10 cellular contexts compared by ENCODE assay signal in genomic region chr5:72305194-72306142, GRCh38. TPM values are rescaled to one million over a fixed set of nuclear protein-coding genes. Genes with fewer than 3 reads are reported as not detected.
DNase-seq lines count a peak whose midpoint lies in the region; ATAC-seq, FAIRE-seq and TF ChIP-seq lines count a peak whose summit lies in the region.
"Had no signal": no experiment of that assay in that cellular context is flagged by ENCODE, and none has a peak within 500 bp of the region (broad histone marks: within the 10 kb centered on the region; RNA-seq: fewer than 3 reads in every experiment).

No MANE protein-coding gene starts in this region.

- H3K27me3 Mint-ChIP-seq in memory B cell, result no peaks in the 10 kb centered on the region

- H3K36me3 Mint-ChIP-seq in memory B cell, result peaks cover 9% of the 10 kb centered on the region

- peaks cover 52% of the 10 kb centered on the region for H3K36me3 ChIP-seq in SK-N-MC (ENCODE audit: insufficient read depth, low read length)
- no peaks in the 10 kb centered on the region for H3K36me3 ChIP-seq in ovary

- no peak overlapping the region for H3K9ac ChIP-seq in SK-N-MC (ENCODE audit: insufficient read length)

- no peak for TF ChIP-seq POLR2A in ovary (IDR thresholded peaks at IDR 0.05)

- H3K27me3 ChIP-seq in ovary, result no peaks in the 10 kb centered on the region

- intact Hi-C loops in ovary (cut with DNase I), result loop anchor here in 3 of 4 donors (5.0 to 10.0 kb wide), 3 partner anchors 171 to 523 kb away; no protein-coding TSS in a partner anchor

- FAIRE-seq in GM18507 (lab: Jason Lieb, UNC), result peak; percentile 80

- 0 out of 2 replicates have a peak overlapping the region, but pooled peaks have one; percentile 4 for H3K27ac ChIP-seq in 22Rv1
- peak overlapping the region; percentile 70 for H3K27ac ChIP-seq in SK-N-MC
- H3K27ac ChIP-seq in ovary, result peak overlapping the region in 1 of 2 donors; percentile 33

- no peaks in the 10 kb centered on the region for H3K9me3 Mint-ChIP-seq in memory B cell

- no peaks in the 10 kb centered on the region for H3K4me1 ChIP-seq in ovary (ENCODE audit: insufficient read depth)

- H3K4me3 Mint-ChIP-seq in memory B cell, result peak overlapping the region; percentile 19

- TF ChIP-seq CTCF in 22Rv1 (IDR thresholded peaks at IDR 0.05), result no peak
- TF ChIP-seq CTCF in ovary (IDR thresholded peaks at IDR 0.05), result no peak

- H3K4me3 ChIP-seq in SK-N-MC, result no peak overlapping the region
- H3K4me3 ChIP-seq in ovary, result no peak overlapping the region

- 84 to 97% (median 95%) methylated on average over 2 of the region's 2 CpGs for WGBS in ovary, 3 donors

- peak overlapping the region; percentile 58 for H3K27ac Mint-ChIP-seq in memory B cell

- H3K9me3 ChIP-seq in SK-N-MC (ENCODE audit: low read depth, low read length), result no peaks in the 10 kb centered on the region
- no peaks in the 10 kb centered on the region for H3K9me3 ChIP-seq in ovary

- DNase-seq in GM18507 (ENCODE audit: extremely low spot score, insufficient read length, low read depth) (no peak), SK-N-MC (ENCODE audit: low read depth, low spot score) (no peak), memory B cell (ENCODE audit: low spot score in 2 of 2) (no peak), amygdala (lab: John Stamatoyannopoulos, UW) (no peak), ovary (no peak), dedifferentiated amniotic fluid mesenchymal stem cell (ENCODE audit: extremely low spot score) (no peak)
- DNase-seq: left colon, NCI-H1436 treated with DMSO at 0.1 percent for 48 hours had no signal

- peaks cover 44% of the 10 kb centered on the region for H3K4me1 Mint-ChIP-seq in memory B cell

- no peak for TF ChIP-seq EP300 in ovary (IDR thresholded peaks at IDR 0.05)

- ATAC-seq in memory B cell (ENCODE audit: low read depth) (no peak), HG03565 (IDR thresholded peaks at IDR 0.05; ENCODE audit: unreplicated experiment) (no peak)
- ATAC-seq: left colon had no signal

RNA-seq across cellular contexts. Expression of gene MRPS27, which starts 14.6 kb away (rescaled TPM):
- total RNA-seq in ovary, result 10 to 100 TPM; 48.5 to 66.9 (median 57.9) TPM
- 100 to 1,000 TPM in 1 of 2 donors, 10 to 100 TPM in 1; 33.4 to 108 TPM for polyA plus RNA-seq in ovary

RNA-seq across cellular contexts. Expression of gene PTCD2, which starts 14.7 kb away (rescaled TPM):
- total RNA-seq in ovary, result 10 to 100 TPM in 2 of 7 donors, 1 to 10 TPM in 5; 4.9 to 12.9 (median 7.9) TPM
- 1 to 10 TPM; 3.3 to 7.3 TPM for polyA plus RNA-seq in ovary
